10 cellular contexts compared by ENCODE assay signal in genomic region chr2:65071499-65072180, GRCh38. TPM values are rescaled to one million over a fixed set of nuclear protein-coding genes. Genes with fewer than 3 reads are reported as not detected.
DNase-seq lines count a peak whose midpoint lies in the region; ATAC-seq, FAIRE-seq and TF ChIP-seq lines count a peak whose summit lies in the region.
"Had no signal": no experiment of that assay in that cellular context is flagged by ENCODE, and none has a peak within 500 bp of the region (broad histone marks: within the 10 kb centered on the region; RNA-seq: fewer than 3 reads in every experiment).

No MANE protein-coding gene starts in this region.

- SMC1A ChIA-PET in GM12878 (lab: Charles Lee; ENCODE audit: uncharacterized antibody, unreplicated experiment) = interaction anchor here (0.7 to 1.3 kb wide), 3 partner anchors 14 to 120 kb away, joined by 3 to 5 read pairs (median 4); no protein-coding TSS in a partner anchor

- H3K9me3 ChIP-seq in GM12878 (replicated peaks; ENCODE audit: control insufficient read depth, insufficient read depth, low read length) = no peaks in the 10 kb centered on the region
- H3K9me3 ChIP-seq in right lobe of liver = no peaks in the 10 kb centered on the region
- H3K9me3 ChIP-seq: thoracic aorta had no signal

- ATAC-seq in GM12878 (peak; percentile 19), right lobe of liver (peak; percentile 7 to 46 (median 32)), GM21786 (IDR thresholded peaks at IDR 0.05; ENCODE audit: unreplicated experiment) (no peak)

- H3K27me3 Mint-ChIP-seq in CD14-positive monocyte (ENCODE audit: low read depth in 3 of 3) = no peaks in the 10 kb centered on the region
- H3K27me3 Mint-ChIP-seq in HFFc6 (ENCODE audit: insufficient read depth) = peaks cover 10% of the 10 kb centered on the region

- peaks cover 25 to 36% of the 10 kb centered on the region in 2 donors for H3K36me3 Mint-ChIP-seq in CD14-positive monocyte
- peaks cover 15% of the 10 kb centered on the region for H3K36me3 Mint-ChIP-seq in HFFc6 (ENCODE audit: low read depth)

- H3K9ac ChIP-seq in GM12878 (ENCODE audit: control insufficient read depth, insufficient read depth, low read length) = no peak overlapping the region

- H3K4me1 ChIP-seq in GM12878 (ENCODE audit: control insufficient read depth, insufficient read depth, low read length) (peaks cover 10% of the 10 kb centered on the region), right lobe of liver (peaks cover 0 to 23% (median 7%) of the 10 kb centered on the region in 4 donors)

- peaks cover 34% of the 10 kb centered on the region for H3K4me1 Mint-ChIP-seq in CD14-positive monocyte
- H3K4me1 Mint-ChIP-seq in HFFc6 (ENCODE audit: low read depth) = peaks cover 53% of the 10 kb centered on the region

- POLR2A ChIA-PET in GM12878 (lab: Charles Lee) = no interaction called here

- intact Hi-C loops in CD14-positive monocyte (cut with micrococcal nuclease) = loop anchor here in 1 of 2 donors (5.0 kb wide), 1 partner anchor 36 kb away; no protein-coding TSS in a partner anchor
- intact Hi-C loops in GM12878 (cut with micrococcal nuclease; ENCODE audit: unreplicated experiment) = no loop called here
- intact Hi-C loops in right lobe of liver (cut with DNase I) = no loop called here

- H3K36me3 ChIP-seq in GM12878 (ENCODE audit: control insufficient read depth in 2 of 2, insufficient read depth in 2 of 2, low read length in 1 of 2) (peaks cover 10 to 24% of the 10 kb centered on the region in 2 experiments), right lobe of liver (peaks cover 0 to 11% (median 2%) of the 10 kb centered on the region in 4 donors)

- FAIRE-seq in GM12878 (lab: Jason Lieb, UNC) = no peak
- FAIRE-seq: GM18507 had no signal

- no peaks in the 10 kb centered on the region; the same call in 1 of the 2 replicates for H3K79me2 ChIP-seq in GM12878 (ENCODE audit: control insufficient read depth, insufficient read depth, low read length)

- RAD21 ChIA-PET in GM12878 (lab: Charles Lee; ENCODE audit: unreplicated experiment) = no interaction called here

- H3K27ac ChIP-seq in GM12878 (ENCODE audit: control insufficient read depth, insufficient read depth) (no peak overlapping the region; the same call in 1 of the 2 replicates), right lobe of liver (no peak overlapping the region)

- H3K27ac Mint-ChIP-seq in CD14-positive monocyte (peak overlapping the region in 4 of 7 donors; percentile 25 to 69 (median 54)), HFFc6 (peak overlapping the region; percentile 84)

- no peak overlapping the region for H2AFZ ChIP-seq in GM12878 (ENCODE audit: control insufficient read depth, low read depth, low read length)

- H3K4me3 ChIP-seq in GM12878 (no peak overlapping the region), right lobe of liver (no peak overlapping the region)
- H3K4me3 ChIP-seq: thoracic aorta had no signal

- H3K4me2 ChIP-seq in GM12878 (ENCODE audit: control insufficient read depth, insufficient read depth) = no peak overlapping the region

- H3K4me3 Mint-ChIP-seq in CD14-positive monocyte (no peak overlapping the region), HFFc6 (no peak overlapping the region; the same call in 1 of the 2 replicates)

- DNase-seq in CD14-positive monocyte (ENCODE audit: low spot score) = no peak
- DNase-seq in HFFc6 = peak; percentile 41
- no peak for DNase-seq in GM12878 (ENCODE audit: low read depth, low spot score)
- peak in 1 of 3 donors; percentile 46 for DNase-seq in right lobe of liver
- DNase-seq in D341Med (ENCODE audit: low spot score) = no peak
- no peak for DNase-seq in kidney glomerular epithelial cell (lab: John Stamatoyannopoulos, UW)
- DNase-seq in NCI-H1048 (lab: John Stamatoyannopoulos, UW) = no peak

- TF ChIP-seq POLR2A in GM12878 (IDR thresholded peaks at IDR 0.05; ENCODE audit: low read depth, low read length) (peak; percentile 48), right lobe of liver (IDR thresholded peaks at IDR 0.05) (no peak)

- H3K9me3 Mint-ChIP-seq in CD14-positive monocyte (peaks cover 0 to 1% (median 0%) of the 10 kb centered on the region in 7 donors), HFFc6 (no peaks in the 10 kb centered on the region)

- CTCF ChIA-PET in GM12878 (lab: Yijun Ruan, JAX) = interaction anchor here (0.8 to 1.1 kb wide), 4 partner anchors 41 to 154 kb away, joined by 3 to 6 read pairs (median 4); no protein-coding TSS in a partner anchor

- TF ChIP-seq RAD21 in GM12878 (IDR thresholded peaks at IDR 0.05; ENCODE audit: insufficient read depth, low read depth, low read length) = no peak

- H4K20me1 ChIP-seq in GM12878 (ENCODE audit: control insufficient read depth, insufficient read depth) = no peaks in the 10 kb centered on the region

- WGBS in GM12878 (ENCODE audit: insufficient coverage, insufficient replicate concordance, low lambda C conversion rate, missing lambda C conversion rate) = 82% methylated on average over 14 of the region's 14 CpGs
- no CpG with 5 or more reads among the region's 14 CpGs for WGBS in right lobe of liver (ENCODE audit: insufficient coverage, low coverage, low lambda C conversion rate, missing lambda C conversion rate)

- TF ChIP-seq EP300 in GM12878 (IDR thresholded peaks at IDR 0.05; ENCODE audit: borderline replicate concordance in 1 of 2, control insufficient read depth in 1 of 2, low read depth in 2 of 2, low read length in 2 of 2) = no peak

- TF ChIP-seq CTCF in CD14-positive monocyte (IDR thresholded peaks at IDR 0.05) (peak; percentile 26), HFFc6 (IDR thresholded peaks at IDR 0.05) (peak; percentile 58), GM12878 (IDR thresholded peaks at IDR 0.05 in 2 of 3, conservative IDR thresholded peaks at IDR 0.05 in 1 of 3; ENCODE audit: control insufficient read depth in 2 of 3, extremely low read depth in 1 of 3, insufficient read depth in 1 of 3, low read depth in 3 of 3, low read length in 3 of 3) (peak in 1 of 3 experiments; percentile 26; a peak in 2 of 6 replicates), right lobe of liver (IDR thresholded peaks at IDR 0.05) (peak in 3 of 4 donors; percentile 4 to 18 (median 14))

- no TSS peak for BruUV-seq in GM12878 (replicated peaks; lab: Mats Ljungman, UMichigan)

- H3K27me3 ChIP-seq in GM12878 (replicated peaks in 1 of 2; ENCODE audit: control insufficient read depth in 2 of 2, insufficient read depth in 2 of 2, low read length in 1 of 2) (no peaks in the 10 kb centered on the region), right lobe of liver (no peaks in the 10 kb centered on the region)

- in situ Hi-C loops in GM12878 (cut with MboI) = loop anchor here (5.0 kb wide), 2 partner anchors 116 to 491 kb away; no protein-coding TSS in a partner anchor

TF ChIP-seq in GM12878, 131 proteins besides CTCF, POLR2A, EP300 and RAD21 (continues in another document):
- no peak for TF ChIP-seq CBX3 (IDR thresholded peaks at IDR 0.05; ENCODE audit: borderline replicate concordance, low read depth)
- no peak for TF ChIP-seq FOXM1 (IDR thresholded peaks at IDR 0.05; ENCODE audit: low read depth, low read length)
- TF ChIP-seq TAF1 (IDR thresholded peaks at IDR 0.05; ENCODE audit: borderline replicate concordance, low read depth, low read length) = no peak
- TF ChIP-seq RFX5 (IDR thresholded peaks at IDR 0.05; ENCODE audit: low read depth, low read length) = no peak
- no peak for TF ChIP-seq CHD1 (IDR thresholded peaks at IDR 0.05; ENCODE audit: low read depth, low read length)
- TF ChIP-seq ATF7 (IDR thresholded peaks at IDR 0.05; ENCODE audit: low read depth) = no peak

RNA-seq across cellular contexts. Expression of gene CEP68, which starts 15.4 kb away (rescaled TPM):
- polyA plus RNA-seq in CD14-positive monocyte (1 to 10 TPM; 2.5 to 2.8 TPM), GM12878 (2011; rRNA removed) (6.2 and 6.5 TPM in 2 replicates), GM12878 (2014; fragmentation: Illumina TruSeq; extraction: Trizol) (7.6 and 7.7 TPM in 2 replicates), GM12878 (2014; fragmentation: Nextera tagmentation; extraction: Ambion mirVana) (1 to 10 TPM; 1.1 to 2.2 TPM), GM12878 (2014; rRNA removed) (6.1 and 6.5 TPM in 2 replicates), GM12878 (2016; fragmentation: Nextera tagmentation; extraction: Ambion mirVana) (10 to 100 TPM in 1 of 2 experiments, 1 to 10 TPM in 1; 9.7 to 11.1 TPM)
- 1 to 10 TPM; 5.7 to 9.7 (median 7.1) TPM for total RNA-seq in HFFc6 (2021; fragmentation: NEBNext Ultra II Directional; extraction: Animal tissue kit (Norgen Biotek cat#: 25700))
- total RNA-seq in GM12878 (2013; cell fraction: nucleolus; rRNA removed) = 45.8 and 53.3 TPM in 2 replicates
- total RNA-seq in GM12878 (2014; rRNA removed) (6.9 and 7.6 TPM in 2 replicates), GM12878 (2014; rRNA removed; fragmentation: Illumina TruSeq; extraction: Trizol) (7.2 and 7.8 TPM in 2 replicates), GM12878 (2021) (10.8 and 11.1 TPM in 2 replicates), right lobe of liver (1 to 10 TPM; 1.7 to 4.3 (median 3.2) TPM)
- polyA plus RNA-seq in GM12878 (2011; ENCODE audit: low read depth) = 2.7 TPM
- polyA plus RNA-seq in GM12878 (2011; cell fraction: cytosol; rRNA removed) = 4.2 and 4.8 TPM in 2 replicates
- 8.9 and 9.9 TPM in 2 replicates for polyA plus RNA-seq in GM12878 (2011; cell fraction: nucleus; rRNA removed)
- polyA plus RNA-seq in GM12878 (2012) = 4.8 and 6.5 TPM in 2 replicates
- polyA minus RNA-seq in GM12878 (2011; rRNA and poly(A)+ RNA removed) = 8.5 and 13.7 TPM in 2 replicates
- 2.7 and 4.9 TPM in 2 replicates for polyA minus RNA-seq in GM12878 (2011; cell fraction: cytosol; rRNA and poly(A)+ RNA removed)
- polyA minus RNA-seq in GM12878 (2011; cell fraction: nucleus; rRNA and poly(A)+ RNA removed) = 8.3 and 10.1 TPM in 2 replicates

RNA-seq across cellular contexts. Expression of gene RAB1A, which starts 58.3 kb away (rescaled TPM):
- polyA plus RNA-seq in CD14-positive monocyte (100 to 1,000 TPM; 110 to 124 TPM), GM12878 (2011; rRNA removed) (159 and 226 TPM in 2 replicates), GM12878 (2014; fragmentation: Illumina TruSeq; extraction: Trizol) (78.0 and 82.8 TPM in 2 replicates), GM12878 (2014; fragmentation: Nextera tagmentation; extraction: Ambion mirVana) (10 to 100 TPM; 48.9 to 71.2 TPM), GM12878 (2014; rRNA removed) (102 and 105 TPM in 2 replicates), GM12878 (2016; fragmentation: Nextera tagmentation; extraction: Ambion mirVana) (100 to 1,000 TPM; 170 to 171 TPM)
- 100 to 1,000 TPM; 204 to 230 (median 222) TPM for total RNA-seq in HFFc6 (2021; fragmentation: NEBNext Ultra II Directional; extraction: Animal tissue kit (Norgen Biotek cat#: 25700))
- 58.8 and 59.0 TPM in 2 replicates for total RNA-seq in GM12878 (2013; cell fraction: nucleolus; rRNA removed)
- total RNA-seq in GM12878 (2014; rRNA removed) (77.2 and 82.8 TPM in 2 replicates), GM12878 (2014; rRNA removed; fragmentation: Illumina TruSeq; extraction: Trizol) (50.8 and 51.2 TPM in 2 replicates), GM12878 (2021) (85.5 and 88.8 TPM in 2 replicates), right lobe of liver (100 to 1,000 TPM in 1 of 6 experiments, 10 to 100 TPM in 5; 65.0 to 119 (median 81.3) TPM)
- 91.5 TPM for polyA plus RNA-seq in GM12878 (2011; ENCODE audit: low read depth)
- polyA plus RNA-seq in GM12878 (2011; cell fraction: cytosol; rRNA removed) = 65.0 and 72.8 TPM in 2 replicates
- polyA plus RNA-seq in GM12878 (2011; cell fraction: nucleus; rRNA removed) = 40.2 and 45.8 TPM in 2 replicates
- 126 and 144 TPM in 2 replicates for polyA plus RNA-seq in GM12878 (2012)
- 47.1 and 60.5 TPM in 2 replicates for polyA minus RNA-seq in GM12878 (2011; rRNA and poly(A)+ RNA removed)
- polyA minus RNA-seq in GM12878 (2011; cell fraction: cytosol; rRNA and poly(A)+ RNA removed) = 23.7 and 25.5 TPM in 2 replicates
- polyA minus RNA-seq in GM12878 (2011; cell fraction: nucleus; rRNA and poly(A)+ RNA removed) = 23.5 and 37.7 TPM in 2 replicates
